Comparison of ENCODE assay signal across 7 cellular contexts in genomic region chrX:153885968-153886903, GRCh38. TPM values are rescaled to one million over a fixed set of nuclear protein-coding genes. Genes with fewer than 3 reads are reported as not detected.
DNase-seq lines count a peak whose midpoint lies in the region; ATAC-seq and TF ChIP-seq lines count a peak whose summit lies in the region.

L1CAM (minus strand) TSS chrX:153886173; CDS start chrX:153875836, 10,337 bp downstream.

- WGBS in neuronal stem cell (ENCODE audit: extremely low coverage in 2 of 2, insufficient read length in 2 of 2, insufficient replicate concordance in 1 of 2), 2 donors = no CpG with 5 or more reads among the region's 94 CpGs

- TF ChIP-seq CTCF in dorsolateral prefrontal cortex (IDR thresholded peaks at IDR 0.05 in 54 of 56, conservative IDR thresholded peaks at IDR 0.05 in 2 of 56; ENCODE audit: low read depth in 1 of 56, partially characterized antibody in 56 of 56) = no peak

- no peak within 1 kb of the TSS for H3K23ac ChIP-seq in neuronal stem cell (ENCODE audit: low read depth, low read length, poor library complexity)

- H3K36me3 ChIP-seq in NT2/D1 (ENCODE audit: insufficient read depth, insufficient read length, low read length) (peaks cover 10% of the 10 kb centered on the region), neuronal stem cell (replicated peaks in 1 of 2; ENCODE audit: control insufficient read depth in 2 of 2, insufficient read depth in 2 of 2, low read length in 2 of 2) (no peaks in the 10 kb centered on the region)

- ATAC-seq in HG02885 (IDR thresholded peaks at IDR 0.05; ENCODE audit: poor library complexity, unreplicated experiment) = no peak
- no peak for ATAC-seq in GM21528 (IDR thresholded peaks at IDR 0.05; ENCODE audit: low FRiP score, unreplicated experiment)

- H2BK12ac ChIP-seq in neuronal stem cell (ENCODE audit: low read length) = no peak within 1 kb of the TSS

- no peak within 1 kb of the TSS for H2BK5ac ChIP-seq in neuronal stem cell (ENCODE audit: low read length)

- H3K79me1 ChIP-seq in neuronal stem cell (ENCODE audit: low read depth, low read length) = no peaks in the 10 kb centered on the region

- no peak within 1 kb of the TSS for H2BK120ac ChIP-seq in neuronal stem cell (ENCODE audit: low read depth, low read length)

- H2AK5ac ChIP-seq in neuronal stem cell (ENCODE audit: low read depth, low read length) = peak within 1 kb of the TSS; percentile 75

- H2AFZ ChIP-seq in neuronal stem cell (ENCODE audit: low read length) = peak within 1 kb of the TSS; percentile 62

- peak within 1 kb of the TSS; percentile 40 for H3K4me3 ChIP-seq in NT2/D1 (ENCODE audit: insufficient read length, low read depth)
- H3K4me3 ChIP-seq in dorsolateral prefrontal cortex = peak within 1 kb of the TSS in 53 of 59 donors; percentile 18 to 64 (median 47)
- H3K4me3 ChIP-seq in neuronal stem cell (ENCODE audit: low read length in 2 of 2) = peak within 1 kb of the TSS; percentile 53 to 70

- H3K4ac ChIP-seq in neuronal stem cell (ENCODE audit: low read length) = no peak within 1 kb of the TSS

- H3K9ac ChIP-seq in NT2/D1 (ENCODE audit: insufficient read length, low read depth) (peak within 1 kb of the TSS; percentile 77), neuronal stem cell (ENCODE audit: low read depth, low read length, poor library complexity) (peak within 1 kb of the TSS; percentile 21)

- no peak within 1 kb of the TSS for H4K91ac ChIP-seq in neuronal stem cell (ENCODE audit: low read depth, low read length, poor library complexity)

- intact Hi-C loops in dorsolateral prefrontal cortex (cut with DNase I) = no loop called here

- H3K27me3 ChIP-seq in NT2/D1 (ENCODE audit: insufficient read depth, insufficient read length) (no peaks in the 10 kb centered on the region), dorsolateral prefrontal cortex (peaks cover 0 to 93% (median 62%) of the 10 kb centered on the region in 45 donors), neuronal stem cell (ENCODE audit: control insufficient read depth in 3 of 3, insufficient read depth in 3 of 3, low read depth in 1 of 3, low read length in 3 of 3) (peaks cover 0 to 50% (median 25%) of the 10 kb centered on the region in 3 experiments)

- no peak within 1 kb of the TSS for H3K14ac ChIP-seq in neuronal stem cell (ENCODE audit: low read length)

- H3K18ac ChIP-seq in neuronal stem cell (ENCODE audit: low read length) = peak within 1 kb of the TSS; percentile 64

- H2BK15ac ChIP-seq in neuronal stem cell (ENCODE audit: low read length) = no peak within 1 kb of the TSS

- peaks cover 5% of the 10 kb centered on the region for H3K4me1 ChIP-seq in NT2/D1 (ENCODE audit: insufficient read depth, insufficient read length)
- peaks cover 15 to 41% of the 10 kb centered on the region in 2 donors for H3K4me1 ChIP-seq in neuronal stem cell (ENCODE audit: control insufficient read depth in 2 of 2, insufficient read depth in 1 of 2, low read depth in 1 of 2, low read length in 2 of 2)

- DNase-seq in ELR (ENCODE audit: low read depth) (peak; percentile 36), NT2/D1 (ENCODE audit: low read depth, low spot score) (no peak), dorsolateral prefrontal cortex (no peak), neuronal stem cell (ENCODE audit: low spot score) (no peak), COLO829 (ENCODE audit: low spot score) (no peak)

- no peaks in the 10 kb centered on the region for H3K9me3 ChIP-seq in NT2/D1 (ENCODE audit: insufficient read depth, low read length)
- H3K9me3 ChIP-seq in neuronal stem cell (replicated peaks in 1 of 2; ENCODE audit: control insufficient read depth in 2 of 2, insufficient read depth in 1 of 2, low read depth in 1 of 2, low read length in 2 of 2) = no peaks in the 10 kb centered on the region

- H4K8ac ChIP-seq in neuronal stem cell (ENCODE audit: low read depth, low read length) = no peak within 1 kb of the TSS

- H3K27ac ChIP-seq in dorsolateral prefrontal cortex (peak within 1 kb of the TSS in 13 of 59 donors; percentile 1 to 76 (median 41)), neuronal stem cell (replicated peaks; ENCODE audit: low read length) (no peak within 1 kb of the TSS)

- peak within 1 kb of the TSS; percentile 49 for H3K4me2 ChIP-seq in neuronal stem cell (ENCODE audit: insufficient read depth, low read length, poor library complexity, severe bottlenecking)

RNA-seq across cellular contexts. Expression of gene L1CAM, which starts in this region (rescaled TPM):
- total RNA-seq in dorsolateral prefrontal cortex = 100 to 1,000 TPM in 118 of 120 experiments, 10 to 100 TPM in 2; 45.6 to 277 (median 185) TPM
- 1.6 TPM for polyA plus RNA-seq in neuronal stem cell (2013, experiment 1 of 2)
- 1.7 TPM for polyA plus RNA-seq in neuronal stem cell (2013, experiment 2 of 2)
